Comparison of ENCODE assay signal across 24 cellular contexts in genomic region chr17:12631076-12631475, GRCh38. TPM values are rescaled to one million over a fixed set of nuclear protein-coding genes. Genes with fewer than 3 reads are reported as not detected.
A peak's percentile ranks its signal among the peaks of the same experiment; 100 is the strongest.
DNase-seq lines count a peak whose midpoint lies in the region; ATAC-seq and TF ChIP-seq lines count a peak whose summit lies in the region.
"Had no signal": no experiment of that assay in that cellular context is flagged by ENCODE, and none has a peak within 500 bp of the region (broad histone marks: within the 10 kb centered on the region; RNA-seq: fewer than 3 reads in every experiment).

No MANE protein-coding gene starts in this region.

- H2BK120ac ChIP-seq in mesendoderm (ENCODE audit: low read depth, low read length): no peak overlapping the region

- no peak for TF ChIP-seq POLR2A in testis (IDR thresholded peaks at IDR 0.05)

- no peaks in the 10 kb centered on the region for H4K20me1 ChIP-seq in GM23248 (ENCODE audit: insufficient read depth)

- H3K4me1 ChIP-seq in GM23248 (ENCODE audit: insufficient read depth) (no peaks in the 10 kb centered on the region), ascending aorta (peaks cover 15 to 54% of the 10 kb centered on the region in 2 donors), mesendoderm (ENCODE audit: control insufficient read depth, low read depth, low read length) (peaks cover 4% of the 10 kb centered on the region), testis (peaks cover 3% of the 10 kb centered on the region)
- H3K4me1 ChIP-seq: adrenal gland, spleen had no signal

- in situ Hi-C loops in GM23248 (cut with MboI): no loop called here

- no peaks in the 10 kb centered on the region for H3K9me2 ChIP-seq in GM23248 (ENCODE audit: insufficient read depth)

- H3F3A ChIP-seq in GM23248 (ENCODE audit: insufficient read depth): no peaks in the 10 kb centered on the region

- H3K56ac ChIP-seq in mesendoderm (ENCODE audit: low read length): no peak overlapping the region

- H2AK5ac ChIP-seq in mesendoderm (ENCODE audit: low read length): no peak overlapping the region

- H3K9ac ChIP-seq in GM23248: no peak overlapping the region
- no peak overlapping the region for H3K9ac ChIP-seq in mesendoderm (ENCODE audit: low read length)

- no peak overlapping the region for H2AFZ ChIP-seq in GM23248

- H3K79me1 ChIP-seq in mesendoderm (ENCODE audit: low read length): no peaks in the 10 kb centered on the region

- H3K9me3 ChIP-seq in GM23248 (ENCODE audit: low read depth): no peaks in the 10 kb centered on the region
- H3K9me3 ChIP-seq in ascending aorta: no peaks in the 10 kb centered on the region
- no peaks in the 10 kb centered on the region for H3K9me3 ChIP-seq in testis
- H3K9me3 ChIP-seq: adrenal gland, MG63, ovary, spleen had no signal

- H3K27me3 ChIP-seq in GM23248 (replicated peaks; ENCODE audit: insufficient read depth) (no peaks in the 10 kb centered on the region), ascending aorta (no peaks in the 10 kb centered on the region), mesendoderm (ENCODE audit: insufficient read depth, low read length, poor library complexity) (no peaks in the 10 kb centered on the region), testis (no peaks in the 10 kb centered on the region)
- H3K27me3 ChIP-seq: adrenal gland, MG63, ovary had no signal

- peak overlapping the region; percentile 97 for H2BK15ac ChIP-seq in mesendoderm (replicated peaks; ENCODE audit: low read depth)

- no peak for ATAC-seq in GM21447 (IDR thresholded peaks at IDR 0.05; ENCODE audit: unreplicated experiment)
- ATAC-seq: activated T-cell treated with anti-CD3 and anti-CD28 coated beads, Interleukin-2, amount 50 U/mL, for 72 hours; CD8-positive, alpha-beta T cell; esophagus mucosa; K562; naive thymus-derived CD8-positive, alpha-beta T cell had no signal

- CTCF ChIA-PET in RWPE1 (lab: Yijun Ruan, JAX): no interaction called here

- intact Hi-C loops in ascending aorta (cut with DNase I) (no loop called here), testis (cut with DNase I; ENCODE audit: low total_unique reads) (no loop called here)

- DNase-seq in GM23248 (peak; percentile 12), ascending aorta (ENCODE audit: low spot score in 2 of 2) (peak in 1 of 2 donors; percentile 71), mesendoderm (no peak), testis (no peak), RWPE1 (ENCODE audit: low spot score) (no peak), GDM1 (lab: John Stamatoyannopoulos, UW) (no peak)
- DNase-seq: activated CD4-positive, alpha-beta T cell treated with anti-CD3 and anti-CD28 coated beads, Interleukin-2, amount 50 U/mL, for 1 hour; activated naive CD4-positive, alpha-beta T cell treated with Interleukin-2 at 50 U/mL for 16 hours; activated T-cell treated with anti-CD3 and anti-CD28 coated beads, Interleukin-2, amount 50 U/mL, for 72 hours; adrenal gland; CD8-positive, alpha-beta T cell; cortex of kidney; MG63; naive thymus-derived CD8-positive, alpha-beta T cell; NCI-H2029; NCI-H526; retina; spleen; T1000 had no signal

- no peak overlapping the region for H4K8ac ChIP-seq in mesendoderm (ENCODE audit: low read depth, low read length)

- H3K36me3 ChIP-seq in GM23248 (ENCODE audit: low read depth) (no peaks in the 10 kb centered on the region), ascending aorta (no peaks in the 10 kb centered on the region), mesendoderm (ENCODE audit: control insufficient read depth, insufficient read depth, low read length) (no peaks in the 10 kb centered on the region), testis (ENCODE audit: low read depth, missing control alignments) (no peaks in the 10 kb centered on the region)
- H3K36me3 ChIP-seq: adrenal gland, MG63, ovary, spleen had no signal

- H3K27ac ChIP-seq in GM23248: no peak overlapping the region
- peak overlapping the region; percentile 95 to 96 for H3K27ac ChIP-seq in ascending aorta
- no peak overlapping the region for H3K27ac ChIP-seq in mesendoderm (ENCODE audit: low read depth, low read length)
- peak overlapping the region; percentile 47 to 71 for H3K27ac ChIP-seq in testis
- no peak overlapping the region for H3K27ac ChIP-seq in RWPE1
- H3K27ac ChIP-seq: adrenal gland, spleen had no signal

- peak overlapping the region; percentile 9 for H3K18ac ChIP-seq in mesendoderm (ENCODE audit: low read length)

- POLR2A ChIA-PET in RWPE1 (lab: Yijun Ruan, JAX; ENCODE audit: low non-redundant PET): no interaction called here

- no peak overlapping the region for H3K4me2 ChIP-seq in GM23248 (ENCODE audit: unreplicated experiment)
- no peak overlapping the region for H3K4me2 ChIP-seq in mesendoderm (ENCODE audit: low read length)

- no peak overlapping the region for H4K5ac ChIP-seq in mesendoderm (ENCODE audit: low read length)

- no peaks in the 10 kb centered on the region for H3K79me2 ChIP-seq in GM23248 (ENCODE audit: insufficient read depth)
- no peaks in the 10 kb centered on the region for H3K79me2 ChIP-seq in mesendoderm (ENCODE audit: control insufficient read depth, insufficient read depth, low read length)

- H3K4me3 ChIP-seq in GM23248 (no peak overlapping the region), ascending aorta (peak overlapping the region in 1 of 2 donors; percentile 11), mesendoderm (ENCODE audit: low read length) (no peak overlapping the region), testis (no peak overlapping the region)
- H3K4me3 ChIP-seq: adrenal gland, K562, MG63, ovary, spleen had no signal

- H3K23ac ChIP-seq in mesendoderm (ENCODE audit: low read length): no peak overlapping the region

- no peak overlapping the region for H3K4ac ChIP-seq in mesendoderm (ENCODE audit: low read depth, low read length)

- 53 to 61% methylated on average over 6 of the region's 6 CpGs for WGBS in GM23248 (ENCODE audit: low coverage in 1 of 2, low lambda C conversion rate in 2 of 2, missing lambda C conversion rate in 2 of 2), 2 experiments
- WGBS in mesendoderm (ENCODE audit: extremely low coverage, insufficient coverage, low lambda C conversion rate): no CpG with 5 or more reads among the region's 6 CpGs
- WGBS in testis, 2 donors: 35 to 67% methylated on average over 6 of the region's 6 CpGs

- H2BK5ac ChIP-seq in mesendoderm (ENCODE audit: low read length): no peak overlapping the region

- TF ChIP-seq CTCF in ascending aorta (IDR thresholded peaks at IDR 0.05): no peak
- no peak for TF ChIP-seq CTCF in testis (IDR thresholded peaks at IDR 0.05)
- TF ChIP-seq CTCF in RWPE1 (conservative IDR thresholded peaks at IDR 0.05; ENCODE audit: low read depth): no peak

RNA-seq across cellular contexts. Expression of gene MYOCD, which starts 34.6 kb away (rescaled TPM):
- under 0.01 TPM in 2 replicates for total RNA-seq in GM23248 (2014; rRNA removed; shearing (Covaris generic))
- polyA plus RNA-seq in GM23248 (2016; fragmentation: Nextera tagmentation; extraction: Ambion mirVana) (0.09 TPM in 1 of 2 replicates, not detected in the other), testis (ENCODE audit: insufficient read depth, low read depth, low replicate concordance) (7.3 TPM)
- total RNA-seq in ascending aorta (153 TPM), testis (10 to 100 TPM in 1 of 2 donors, 1 to 10 TPM in 1; 7.6 to 13.3 TPM)
- 1.9 TPM for polyA plus RNA-seq in mesendoderm (2013, experiment 1 of 2)
- polyA plus RNA-seq in mesendoderm (2013, experiment 2 of 2): 1.8 TPM
- total RNA-seq: activated T-cell treated with anti-CD3 and anti-CD28 coated beads, Interleukin-2, amount 50 U/mL, for 72 hours; CD8-positive, alpha-beta T cell; HT1080; K562; naive thymus-derived CD8-positive, alpha-beta T cell had no signal
- polyA plus RNA-seq: K562; naive thymus-derived CD8-positive, alpha-beta T cell had no signal

Comparison
In these comparisons a context has a peak if more than half of its experiments do, and no peak if none do; other contexts are left out.
1. H3K27ac ChIP-seq: peak in ascending aorta (2 of 2) and testis (2 of 2); none in GM23248 (single experiment), mesendoderm (single experiment) and RWPE1 (single experiment).
2. RNA of gene MYOCD, which starts 34.6 kb away (total RNA-seq): 153 TPM in ascending aorta (single experiment); 7.6 to 13.3 TPM in testis and under 0.01 TPM in GM23248; every median in the first group is over 10 times any median in the second.